Comparison of ENCODE assay signal across 12 cellular contexts in genomic region chr11:116192509-116193206, GRCh38.
A peak's percentile ranks its signal among the peaks of the same experiment; 100 is the strongest.
DNase-seq lines count a peak whose midpoint lies in the region; ATAC-seq and TF ChIP-seq lines count a peak whose summit lies in the region.
"Had no signal": no experiment of that assay in that cellular context is flagged by ENCODE, and none has a peak within 500 bp of the region (broad histone marks: within the 10 kb centered on the region; RNA-seq: fewer than 3 reads in every experiment).

No MANE protein-coding gene starts in this region.

- H2AFZ ChIP-seq in osteoblast (ENCODE audit: low read length): no peak overlapping the region

- H3K79me2 ChIP-seq in osteoblast (ENCODE audit: insufficient read depth, low read length): no peaks in the 10 kb centered on the region

- peaks cover 3% of the 10 kb centered on the region for H3K27me3 Mint-ChIP-seq in glutamatergic neuron (ENCODE audit: unreplicated experiment)
- peaks cover 18% of the 10 kb centered on the region for H3K27me3 Mint-ChIP-seq in activated T-cell treated with anti-CD3 and anti-CD28 coated beads, Interleukin-2, amount 50 U/mL, for 72 hours (ENCODE audit: low read depth)

- DNase-seq in A673 (ENCODE audit: low spot score) (peak; percentile 31), glutamatergic neuron (peak; percentile 46), osteoblast (ENCODE audit: insufficient read length, low spot score, missing footprints) (no peak), NCI-H1694 treated with DMSO at 0.1 percent for 48 hours (lab: John Stamatoyannopoulos, UW) (no peak)
- DNase-seq in activated T-cell treated with anti-CD3 and anti-CD28 coated beads, Interleukin-2, amount 50 U/mL, for 72 hours: no peak
- DNase-seq: activated CD4-positive, alpha-beta T cell treated with anti-CD3 and anti-CD28 coated beads, Interleukin-2, amount 50 U/mL, for 48 hours; Kasumi-1; RPMI8226; stimulated activated naive CD4-positive, alpha-beta T cell treated with Interleukin-2 at 50 U/mL for 16 hours had no signal

- peak overlapping the region; percentile 83 for H3K4me2 ChIP-seq in osteoblast (ENCODE audit: insufficient read depth, low read length)

- peak overlapping the region; percentile 36 for H3K4me3 ChIP-seq in A673 (ENCODE audit: low read depth, low read length, poor library complexity, severe bottlenecking)
- H3K4me3 ChIP-seq in HUES48 (ENCODE audit: low read depth, low read length): peak overlapping the region; percentile 76
- no peak overlapping the region for H3K4me3 ChIP-seq in osteoblast (ENCODE audit: insufficient read depth, low read length)

- intact Hi-C loops in A673 (cut with micrococcal nuclease; ENCODE audit: unreplicated experiment): no loop called here

- TF ChIP-seq CTCF in A673 (conservative IDR thresholded peaks at IDR 0.05; ENCODE audit: low read depth, low read length) (no peak), glutamatergic neuron (IDR thresholded peaks at IDR 0.05; ENCODE audit: partially characterized antibody, unreplicated experiment) (no peak), osteoblast (IDR thresholded peaks at IDR 0.05; ENCODE audit: extremely low read depth, low read depth, low read length) (no peak)

- no TSS peak for BruUV-seq in A673 (replicated peaks; lab: Mats Ljungman, UMichigan)

- H3K4me1 Mint-ChIP-seq in glutamatergic neuron (ENCODE audit: low read depth, unreplicated experiment): peaks cover 28% of the 10 kb centered on the region
- no peaks in the 10 kb centered on the region for H3K4me1 Mint-ChIP-seq in activated T-cell treated with anti-CD3 and anti-CD28 coated beads, Interleukin-2, amount 50 U/mL, for 72 hours (ENCODE audit: low read depth)

- peak overlapping the region; percentile 75 for H3K27ac Mint-ChIP-seq in glutamatergic neuron (ENCODE audit: unreplicated experiment)
- no peak overlapping the region for H3K27ac Mint-ChIP-seq in activated T-cell treated with anti-CD3 and anti-CD28 coated beads, Interleukin-2, amount 50 U/mL, for 72 hours

- H3K9ac ChIP-seq in HUES48 (ENCODE audit: low read depth, low read length): no peak overlapping the region

- H3K9me3 ChIP-seq in A673 (ENCODE audit: low read depth, low read length, poor library complexity, severe bottlenecking): no peaks in the 10 kb centered on the region
- H3K9me3 ChIP-seq in HUES48 (ENCODE audit: control insufficient read depth, insufficient read depth, low read length): no peaks in the 10 kb centered on the region
- no peaks in the 10 kb centered on the region for H3K9me3 ChIP-seq in osteoblast (ENCODE audit: low read depth, low read length)

- no peak for ATAC-seq in GM18519 (IDR thresholded peaks at IDR 0.05; ENCODE audit: low FRiP score, unreplicated experiment)
- ATAC-seq in HG03342 (IDR thresholded peaks at IDR 0.05; ENCODE audit: unreplicated experiment): no peak
- ATAC-seq in activated T-cell treated with anti-CD3 and anti-CD28 coated beads, Interleukin-2, amount 50 U/mL, for 72 hours (replicated peaks in 1 of 2): no peak

- H4K20me1 ChIP-seq in osteoblast (ENCODE audit: insufficient read depth, low read length): no peaks in the 10 kb centered on the region

- H3K4me3 Mint-ChIP-seq in glutamatergic neuron (ENCODE audit: unreplicated experiment): peak overlapping the region; percentile 73
- no peak overlapping the region for H3K4me3 Mint-ChIP-seq in activated T-cell treated with anti-CD3 and anti-CD28 coated beads, Interleukin-2, amount 50 U/mL, for 72 hours

- CTCF ChIA-PET in A673 (lab: Charles Lee): interaction anchor here (0.6 kb wide), 2 partner anchors 210 to 1911 kb away, joined by 4 to 6 read pairs; no protein-coding TSS in a partner anchor

- H3K36me3 ChIP-seq in A673 (ENCODE audit: insufficient read depth, low read length, poor library complexity, severe bottlenecking) (no peaks in the 10 kb centered on the region), HUES48 (ENCODE audit: control insufficient read depth, insufficient read depth, low read length) (no peaks in the 10 kb centered on the region), osteoblast (ENCODE audit: insufficient read depth, low read length) (no peaks in the 10 kb centered on the region)

- POLR2A ChIA-PET in A673 (lab: Charles Lee; ENCODE audit: low non-redundant PET): no interaction called here

- H3K27ac ChIP-seq in A673 (ENCODE audit: low read depth, low read length, poor library complexity, severe bottlenecking) (no peak overlapping the region), HUES48 (ENCODE audit: low read depth, low read length) (peak overlapping the region; percentile 76), osteoblast (ENCODE audit: low read depth, low read length) (no peak overlapping the region)

- no peaks in the 10 kb centered on the region for H3K36me3 Mint-ChIP-seq in glutamatergic neuron (ENCODE audit: unreplicated experiment)
- H3K36me3 Mint-ChIP-seq in activated T-cell treated with anti-CD3 and anti-CD28 coated beads, Interleukin-2, amount 50 U/mL, for 72 hours (ENCODE audit: insufficient read depth in 2 of 2): no peaks in the 10 kb centered on the region

- H3K9me3 Mint-ChIP-seq in glutamatergic neuron (ENCODE audit: unreplicated experiment): peaks cover 7% of the 10 kb centered on the region
- H3K9me3 Mint-ChIP-seq in activated T-cell treated with anti-CD3 and anti-CD28 coated beads, Interleukin-2, amount 50 U/mL, for 72 hours: no peaks in the 10 kb centered on the region

- peaks cover 15% of the 10 kb centered on the region for H3K4me1 ChIP-seq in A673 (ENCODE audit: insufficient read depth, low read length, poor library complexity, severe bottlenecking)
- peaks cover 28% of the 10 kb centered on the region for H3K4me1 ChIP-seq in HUES48 (ENCODE audit: control insufficient read depth, insufficient read depth, low read length)
- peaks cover 3% of the 10 kb centered on the region for H3K4me1 ChIP-seq in osteoblast (ENCODE audit: insufficient read depth, low read length)

- H3K27me3 ChIP-seq in A673 (replicated peaks; ENCODE audit: insufficient read depth, low read depth, low read length, poor library complexity): no peaks in the 10 kb centered on the region
- H3K27me3 ChIP-seq in HUES48 (ENCODE audit: control insufficient read depth, insufficient read depth, low read length): peaks cover 18% of the 10 kb centered on the region
- no peaks in the 10 kb centered on the region for H3K27me3 ChIP-seq in osteoblast (ENCODE audit: insufficient read depth, low read length)

Comparison
In these comparisons a context has a peak if more than half of its experiments do, and no peak if none do; other contexts are left out.
1. DNase-seq: peak in A673 (single experiment) and glutamatergic neuron (single experiment); none in osteoblast (single experiment), NCI-H1694 treated with DMSO at 0.1 percent for 48 hours (single experiment) and activated T-cell treated with anti-CD3 and anti-CD28 coated beads, Interleukin-2, amount 50 U/mL, for 72 hours (0 of 2).